Comparison of ENCODE assay signal across 8 cellular contexts in genomic region chr22:39518996-39519680, GRCh38. TPM values are rescaled to one million over a fixed set of nuclear protein-coding genes. Genes with fewer than 3 reads are reported as not detected.
DNase-seq lines count a peak whose midpoint lies in the region; ATAC-seq and TF ChIP-seq lines count a peak whose summit lies in the region.

No MANE protein-coding gene starts in this region.

- no peaks in the 10 kb centered on the region for H3K9me3 Mint-ChIP-seq in mesothelial cell of epicardium

- DNase-seq in stimulated activated CD4-positive, alpha-beta T cell treated with anti-CD3 and anti-CD28 coated beads, Interleukin-1b, Interleukin-23, amount 100 ng/mL, for 48 hours, result peak; percentile 39
- no peak for DNase-seq in stimulated activated CD4-positive, alpha-beta T cell treated with anti-CD3 and anti-CD28 coated beads, Interleukin-12 subunit alpha, Interleukin-12 subunit beta, amount 100 ng/mL, for 4 hours
- DNase-seq in caudate nucleus (lab: John Stamatoyannopoulos, UW) (no peak), mesothelial cell of epicardium (ENCODE audit: low spot score in 2 of 2, unreplicated experiment in 2 of 2) (no peak), germinal center (ENCODE audit: low spot score) (no peak)
- no peak for DNase-seq in NK-92 treated with Interleukin-12 subunit alpha and Interleukin-12 subunit beta, amount 100 ng/mL, for 24 hours (lab: John Stamatoyannopoulos, UW)

- H3K4me3 Mint-ChIP-seq in mesothelial cell of epicardium, result peak overlapping the region; percentile 97

- H3K4me1 Mint-ChIP-seq in mesothelial cell of epicardium, result peaks cover 36% of the 10 kb centered on the region

- H3K36me3 Mint-ChIP-seq in mesothelial cell of epicardium, result peaks cover 32% of the 10 kb centered on the region

- ATAC-seq in GM21529 (IDR thresholded peaks at IDR 0.05; ENCODE audit: unreplicated experiment), result no peak

- peaks cover 2% of the 10 kb centered on the region for H3K27me3 Mint-ChIP-seq in mesothelial cell of epicardium (ENCODE audit: low read depth)

- TF ChIP-seq CTCF in mesothelial cell of epicardium (IDR thresholded peaks at IDR 0.05; ENCODE audit: unreplicated experiment), result no peak

- H3K27ac ChIP-seq in caudate nucleus (ENCODE audit: low read depth, low read length), result peak overlapping the region; percentile 99

- peak overlapping the region; percentile 100 for H3K27ac Mint-ChIP-seq in mesothelial cell of epicardium

TF ChIP-seq in PFSK-1, 5 proteins besides CTCF, POLR2A, EP300 and RAD21:
- TF ChIP-seq SIN3A (IDR thresholded peaks at IDR 0.05; ENCODE audit: borderline replicate concordance, insufficient read depth, low read length) (0 out of 2 replicates have a peak, but pooled peaks have one; percentile 47), FOXP2 (optimal IDR thresholded peaks at IDR 0.05; ENCODE audit: borderline replicate concordance, extremely low read depth, extremely low read length, insufficient read depth) (no peak), TAF1 (IDR thresholded peaks at IDR 0.05; ENCODE audit: borderline replicate concordance, insufficient read depth, low read length) (no peak), POLR2AphosphoS5 (IDR thresholded peaks at IDR 0.05; ENCODE audit: low read depth, low read length) (no peak), REST (IDR thresholded peaks at IDR 0.05; ENCODE audit: insufficient read depth in 1 of 2, low read depth in 2 of 2, low read length in 2 of 2) (no peak)
TF ChIP-seq in PFSK-1: peak in this region for 1.

RNA-seq across cellular contexts. Expression of gene ATF4, which starts 1.2 kb away (rescaled TPM):
- polyA plus RNA-seq in PFSK-1 (2012; ENCODE audit: insufficient read length, low read depth), result 991 TPM
- 361 to 378 TPM (median 363 TPM) in 3 replicates for total RNA-seq in mesothelial cell of epicardium

RNA-seq across cellular contexts. Expression of gene RPS19BP1, which starts 13.4 kb away (rescaled TPM):
- 128 TPM for polyA plus RNA-seq in PFSK-1 (2012; ENCODE audit: insufficient read length, low read depth)
- 30.6 to 33.0 TPM (median 31.9 TPM) in 3 replicates for total RNA-seq in mesothelial cell of epicardium

RNA-seq across cellular contexts. Expression of gene MIEF1, which starts 17.0 kb away (rescaled TPM):
- 57.0 TPM for polyA plus RNA-seq in PFSK-1 (2012; ENCODE audit: insufficient read length, low read depth)
- 29.7 to 35.0 TPM (median 31.9 TPM) in 3 replicates for total RNA-seq in mesothelial cell of epicardium

RNA-seq across cellular contexts. Expression of gene CACNA1I, which starts 51.4 kb away (rescaled TPM):
- polyA plus RNA-seq in PFSK-1 (2012; ENCODE audit: insufficient read length, low read depth), result not detected
- 0.27 to 0.31 TPM (median 0.27 TPM) in 3 replicates for total RNA-seq in mesothelial cell of epicardium
